19 cellular contexts compared by ENCODE assay signal in the genomic region with DNA sequence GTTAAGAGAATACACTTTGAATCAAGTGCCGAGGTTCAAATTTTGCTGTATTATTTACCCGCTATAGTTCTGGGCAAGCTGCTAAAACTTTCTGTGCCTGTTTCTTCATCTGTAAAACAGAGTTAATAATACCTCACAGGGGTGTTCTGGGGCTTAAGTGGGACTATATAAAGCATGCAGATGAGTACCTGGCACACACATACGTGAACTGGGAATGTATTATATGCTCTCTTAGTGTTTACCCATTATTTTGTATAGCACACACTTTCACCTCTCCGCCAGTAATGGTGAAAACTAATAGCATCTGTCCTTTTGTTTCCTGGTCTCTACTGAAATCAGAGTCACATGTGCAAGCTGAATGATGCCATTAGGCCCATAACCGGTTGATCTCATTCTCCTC. TPM values are rescaled to one million over a fixed set of nuclear protein-coding genes. Genes with fewer than 3 reads are reported as not detected.
DNase-seq lines count a peak whose midpoint lies in the region; ATAC-seq and TF ChIP-seq lines count a peak whose summit lies in the region.
"Had no signal": no experiment of that assay in that cellular context is flagged by ENCODE, and none has a peak within 500 bp of the region (broad histone marks: within the 10 kb centered on the region; RNA-seq: fewer than 3 reads in every experiment).

No MANE protein-coding gene starts in this region.

- no peaks in the 10 kb centered on the region for H3F3A ChIP-seq in MM.1S (ENCODE audit: insufficient read depth, low read length)

- H3K79me2 ChIP-seq in MM.1S (ENCODE audit: low read length) = no peaks in the 10 kb centered on the region

- no peak overlapping the region for H3K9ac ChIP-seq in MM.1S (ENCODE audit: low read length)

- H3K27ac Mint-ChIP-seq in MCF 10A (ENCODE audit: low read depth, unreplicated experiment) = no peak overlapping the region
- H3K27ac Mint-ChIP-seq: T-helper 17 cell had no signal

- intact Hi-C loops in left ventricle myocardium superior (cut with micrococcal nuclease) (no loop called here), MCF 10A (cut with micrococcal nuclease) (no loop called here)

- H3K4me1 ChIP-seq in MM.1S (ENCODE audit: low read length) = no peaks in the 10 kb centered on the region
- H3K4me1 ChIP-seq: Peyer's patch had no signal

- CTCF ChIA-PET in MCF 10A (lab: Yijun Ruan, JAX) = no interaction called here

- peaks cover 30% of the 10 kb centered on the region for H3K36me3 Mint-ChIP-seq in MCF 10A (ENCODE audit: insufficient read depth, unreplicated experiment)

- H3K9me2 ChIP-seq in MM.1S (replicated peaks; ENCODE audit: insufficient read depth, low read length) = no peaks in the 10 kb centered on the region

- no peaks in the 10 kb centered on the region for H3K4me1 Mint-ChIP-seq in MCF 10A (ENCODE audit: insufficient read depth, unreplicated experiment)

- no peaks in the 10 kb centered on the region for H3K9me3 Mint-ChIP-seq in MCF 10A (ENCODE audit: unreplicated experiment)

- POLR2A ChIA-PET in MCF 10A (lab: Yijun Ruan, JAX) = interaction anchor here (0.6 to 1.6 kb wide), 2 partner anchors 12 to 184 kb away, joined by 3 to 4 read pairs; no protein-coding TSS in a partner anchor

- no peaks in the 10 kb centered on the region for H3K27me3 ChIP-seq in MM.1S (replicated peaks; ENCODE audit: insufficient read depth, low read length)
- H3K27me3 ChIP-seq: Peyer's patch had no signal

- no peaks in the 10 kb centered on the region for H3K9me3 ChIP-seq in MM.1S (replicated peaks; ENCODE audit: insufficient read depth, low read length)
- H3K9me3 ChIP-seq: Peyer's patch had no signal

- H4K20me1 ChIP-seq in MM.1S (ENCODE audit: insufficient read depth, low read length) = no peaks in the 10 kb centered on the region

- H3K36me3 ChIP-seq in MM.1S (replicated peaks; ENCODE audit: insufficient read depth, low read length) = no peaks in the 10 kb centered on the region

- DNase-seq in NCI-H2107 treated with DMSO at 0.1 percent for 48 hours (lab: John Stamatoyannopoulos, UW; ENCODE audit: unreplicated experiment) (peak; percentile 68), NCI-H2107 (lab: John Stamatoyannopoulos, UW) (no peak), NCI-H128 (lab: John Stamatoyannopoulos, UW; ENCODE audit: unreplicated experiment) (peak; percentile 76), NCI-H69 (lab: John Stamatoyannopoulos, UW) (peak; percentile 10), left ventricle myocardium superior (no peak), MM.1S (no peak), MCF 10A (ENCODE audit: unreplicated experiment) (no peak), NCI-H446 (lab: John Stamatoyannopoulos, UW) (no peak)
- DNase-seq: 8988T, C1 segment of cervical spinal cord, DMS 273 treated with DMSO at 0.1 percent for 48 hours, EL, H7, NCI-H2029, NCI-H524, Peyer's patch, SHP77 treated with DMSO at 0.1 percent for 48 hours, T-helper 17 cell had no signal

- peak; percentile 70 for ATAC-seq in left ventricle myocardium superior
- ATAC-seq: T-helper 17 cell had no signal

- no TSS peak for BruUV-seq in MCF 10A (replicated peaks; lab: Mats Ljungman, UMichigan)

- H3K27me3 Mint-ChIP-seq in MCF 10A (ENCODE audit: insufficient read depth, unreplicated experiment) = no peaks in the 10 kb centered on the region
- H3K27me3 Mint-ChIP-seq: T-helper 17 cell had no signal

- H2AFZ ChIP-seq in MM.1S (ENCODE audit: low read length) = no peak overlapping the region

- no peak overlapping the region for H3K4me3 ChIP-seq in MM.1S (ENCODE audit: low read length)
- H3K4me3 ChIP-seq: Peyer's patch had no signal

- TF ChIP-seq CTCF in MM.1S (IDR thresholded peaks at IDR 0.05; ENCODE audit: low read length) = no peak
- TF ChIP-seq CTCF in MCF 10A (IDR thresholded peaks at IDR 0.05; ENCODE audit: unreplicated experiment) = no peak

- H3K27ac ChIP-seq in MM.1S (ENCODE audit: low read length) = no peak overlapping the region
- H3K27ac ChIP-seq: Peyer's patch had no signal

- no peak overlapping the region for H3K4me2 ChIP-seq in MM.1S (ENCODE audit: low read depth, low read length)

- H3K4me3 Mint-ChIP-seq in MCF 10A (ENCODE audit: unreplicated experiment) = no peak overlapping the region
- H3K4me3 Mint-ChIP-seq: T-helper 17 cell had no signal

RNA-seq across cellular contexts. Expression of a gene that starts 3.7 kb away (rescaled TPM):
- total RNA-seq in left ventricle myocardium superior = 0.59 TPM
- 1.1 TPM in 1 of 2 replicates, not detected in the other for total RNA-seq in MCF 10A (2022)
- total RNA-seq: H7, LHCN-M2 had no signal

Comparison
In these comparisons a context has a peak if more than half of its experiments do, and no peak if none do; other contexts are left out.
1. DNase-seq: peak in NCI-H2107 treated with DMSO at 0.1 percent for 48 hours (single experiment), NCI-H128 (single experiment) and NCI-H69 (single experiment); none in NCI-H2107 (single experiment), left ventricle myocardium superior (single experiment), MM.1S (single experiment), MCF 10A (single experiment) and NCI-H446 (0 of 2).